ENCODE assay signal across 11 cellular contexts in genomic region chr16:63617990-63618763, GRCh38.
DNase-seq lines count a peak whose midpoint lies in the region; ATAC-seq and TF ChIP-seq lines count a peak whose summit lies in the region.
"Had no signal": no experiment of that assay in that cellular context is flagged by ENCODE, and none has a peak within 500 bp of the region (broad histone marks: within the 10 kb centered on the region; RNA-seq: fewer than 3 reads in every experiment).

No MANE protein-coding gene starts in this region.

- H3K4me1 Mint-ChIP-seq in stimulated activated naive B cell treated with anti-CD40 and anti-IgM and Interleukin-4, amounts not matched to agents 10 μg/mL and 1 μg/mL and 100 μg/mL, for 72 hours = no peaks in the 10 kb centered on the region

- H3K27me3 Mint-ChIP-seq in stimulated activated naive B cell treated with anti-CD40 and anti-IgM and Interleukin-4, amounts not matched to agents 10 μg/mL and 1 μg/mL and 100 μg/mL, for 72 hours = no peaks in the 10 kb centered on the region

- no peak overlapping the region for H2AFZ ChIP-seq in trophoblast cell (ENCODE audit: insufficient read depth, low read length, poor library complexity)

- no peak overlapping the region for H3K27ac ChIP-seq in AG04450 (ENCODE audit: low read depth, low read length)
- no peak overlapping the region for H3K27ac ChIP-seq in mesodermal cell (ENCODE audit: low read depth, low read length, severe bottlenecking)
- H3K27ac ChIP-seq in trophoblast cell (ENCODE audit: low read depth, low read length) = no peak overlapping the region
- no peak overlapping the region for H3K27ac ChIP-seq in RWPE1

- no peak overlapping the region for H3K18ac ChIP-seq in trophoblast cell (ENCODE audit: low read length)

- no peak overlapping the region for H3K27ac Mint-ChIP-seq in stimulated activated naive B cell treated with anti-CD40 and anti-IgM and Interleukin-4, amounts not matched to agents 10 μg/mL and 1 μg/mL and 100 μg/mL, for 72 hours

- H3K4me3 ChIP-seq in AG04450 (ENCODE audit: low read depth, low read length) (peak overlapping the region; percentile 56; the same call in 1 of the 2 replicates), mesodermal cell (ENCODE audit: extremely low read depth, insufficient read depth, low read length, poor library complexity, severe bottlenecking) (peak overlapping the region; percentile 41), trophoblast cell (ENCODE audit: low read depth, low read length) (no peak overlapping the region)
- H3K4me3 ChIP-seq: GM12878 had no signal

- H3K27me3 ChIP-seq in AG04450 (ENCODE audit: control insufficient read depth, insufficient read depth, low read length) (no peaks in the 10 kb centered on the region), trophoblast cell (ENCODE audit: insufficient read depth, low read length) (no peaks in the 10 kb centered on the region)

- no peak overlapping the region for H4K12ac ChIP-seq in trophoblast cell (ENCODE audit: low read depth, low read length)

- no peak overlapping the region for H2BK120ac ChIP-seq in trophoblast cell (ENCODE audit: insufficient read depth, low read length, poor library complexity)

- no peak overlapping the region for H3K4ac ChIP-seq in trophoblast cell (ENCODE audit: low read depth, low read length)

- H3K14ac ChIP-seq in trophoblast cell (ENCODE audit: low read length) = no peak overlapping the region

- H3K4me2 ChIP-seq in trophoblast cell (ENCODE audit: low read length) = no peak overlapping the region

- DNase-seq in AG04450 (ENCODE audit: low read depth, low spot score) (no peak), NCI-H524 treated with DMSO at 0.1 percent for 48 hours (lab: John Stamatoyannopoulos, UW) (peak; percentile 50), OCI-M1 (lab: John Stamatoyannopoulos, UW) (no peak), trophoblast cell (no peak), RWPE1 (ENCODE audit: low spot score) (no peak)
- DNase-seq in stimulated activated naive B cell treated with anti-CD40 and anti-IgM and Interleukin-4, amounts not matched to agents 10 μg/mL and 1 μg/mL and 100 μg/mL, for 72 hours = no peak
- DNase-seq: activated CD4-positive, alpha-beta T cell treated with anti-CD3 and anti-CD28 coated beads for 1 hour; NCI-H774 had no signal

- 89 to 92% methylated on average over 10 to 14 of the region's 16 CpGs for WGBS in mesodermal cell (ENCODE audit: insufficient coverage in 2 of 2), 2 experiments
- no CpG with 5 or more reads among the region's 16 CpGs for WGBS in trophoblast cell (ENCODE audit: extremely low coverage, insufficient coverage, insufficient read length)

- no peaks in the 10 kb centered on the region for H3K36me3 ChIP-seq in mesodermal cell (ENCODE audit: control insufficient read depth, insufficient read depth, low read length)
- H3K36me3 ChIP-seq in trophoblast cell (ENCODE audit: control insufficient read depth in 1 of 2, insufficient read depth in 2 of 2, low read length in 2 of 2) = no peaks in the 10 kb centered on the region

- H3K23ac ChIP-seq in trophoblast cell (ENCODE audit: low read length) = no peak overlapping the region

- no peak overlapping the region for H3K4me3 Mint-ChIP-seq in stimulated activated naive B cell treated with anti-CD40 and anti-IgM and Interleukin-4, amounts not matched to agents 10 μg/mL and 1 μg/mL and 100 μg/mL, for 72 hours

- no peak overlapping the region for H4K8ac ChIP-seq in trophoblast cell (ENCODE audit: low read depth, low read length)

- no peak overlapping the region for H3K9ac ChIP-seq in trophoblast cell (ENCODE audit: low read length)

- no peak overlapping the region for H4K91ac ChIP-seq in trophoblast cell (ENCODE audit: low read depth, low read length)

- H3K4me1 ChIP-seq in mesodermal cell (ENCODE audit: control insufficient read depth, insufficient read depth, low read length, poor library complexity, severe bottlenecking) = no peaks in the 10 kb centered on the region
- no peaks in the 10 kb centered on the region for H3K4me1 ChIP-seq in trophoblast cell (ENCODE audit: control insufficient read depth in 1 of 2, insufficient read depth in 2 of 2, low read length in 2 of 2)

- no peaks in the 10 kb centered on the region for H3K79me1 ChIP-seq in trophoblast cell (ENCODE audit: low read length)

- CTCF ChIA-PET in AG04450 (lab: Charles Lee) = no interaction called here
- CTCF ChIA-PET in RWPE1 (lab: Yijun Ruan, JAX) = no interaction called here

- H3K9me3 ChIP-seq in AG04450 (ENCODE audit: control insufficient read depth, insufficient read depth, low read length) (peaks cover 16% of the 10 kb centered on the region; the same call in 1 of the 2 replicates), mesodermal cell (ENCODE audit: control insufficient read depth, low read length) (no peaks in the 10 kb centered on the region), trophoblast cell (ENCODE audit: insufficient read depth, low read depth, low read length) (no peaks in the 10 kb centered on the region)

- H2BK5ac ChIP-seq in trophoblast cell (ENCODE audit: low read depth, low read length, poor library complexity) = no peak overlapping the region

- POLR2A ChIA-PET in AG04450 (lab: Yijun Ruan, JAX) = no interaction called here
- POLR2A ChIA-PET in RWPE1 (lab: Yijun Ruan, JAX; ENCODE audit: low non-redundant PET) = no interaction called here

- H3K79me2 ChIP-seq in trophoblast cell (ENCODE audit: control insufficient read depth, insufficient read depth, low read length, poor library complexity) = no peaks in the 10 kb centered on the region

- peaks cover 5 to 11% of the 10 kb centered on the region in 2 donors for H3K9me3 Mint-ChIP-seq in stimulated activated naive B cell treated with anti-CD40 and anti-IgM and Interleukin-4, amounts not matched to agents 10 μg/mL and 1 μg/mL and 100 μg/mL, for 72 hours

- TF ChIP-seq CTCF in AG04450 (IDR thresholded peaks at IDR 0.05; ENCODE audit: low read depth, low read length) (no peak), RWPE1 (conservative IDR thresholded peaks at IDR 0.05; ENCODE audit: low read depth) (no peak)

- H3K36me3 Mint-ChIP-seq in stimulated activated naive B cell treated with anti-CD40 and anti-IgM and Interleukin-4, amounts not matched to agents 10 μg/mL and 1 μg/mL and 100 μg/mL, for 72 hours = no peaks in the 10 kb centered on the region

- H2AK5ac ChIP-seq in trophoblast cell (ENCODE audit: low read length) = no peak overlapping the region

- H2BK12ac ChIP-seq in trophoblast cell (ENCODE audit: low read length) = no peak overlapping the region

- peak; percentile 81 for ATAC-seq in esophagus mucosa
- no peak for ATAC-seq in stimulated activated naive B cell treated with anti-CD40 and anti-IgM and Interleukin-4, amounts not matched to agents 10 μg/mL and 1 μg/mL and 100 μg/mL, for 72 hours (replicated peaks)
- ATAC-seq: GM12878 had no signal
